ENCODE assay signal across 8 cellular contexts in the genomic region with DNA sequence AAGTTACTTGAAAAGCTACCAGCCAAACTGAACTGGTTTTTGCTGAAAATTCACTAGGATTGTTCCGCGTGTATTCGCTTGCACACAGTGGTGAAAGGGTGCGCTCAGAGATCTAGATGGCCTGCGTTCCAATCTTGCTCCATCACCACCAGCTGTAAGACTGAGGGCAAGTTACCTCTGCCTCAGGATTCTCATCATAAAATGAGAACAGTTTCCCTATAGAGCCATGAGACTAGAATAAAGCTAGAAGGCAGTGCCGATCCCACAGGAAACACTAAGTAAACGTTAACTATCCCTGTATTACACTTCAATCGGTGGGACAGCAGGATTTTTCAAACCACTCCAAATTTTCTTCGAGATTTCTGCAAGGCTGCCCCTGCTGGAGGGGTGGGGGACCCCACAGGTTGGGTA. TPM values are rescaled to one million over a fixed set of nuclear protein-coding genes. Genes with fewer than 3 reads are reported as not detected.
DNase-seq lines count a peak whose midpoint lies in the region; ATAC-seq, FAIRE-seq and TF ChIP-seq lines count a peak whose summit lies in the region.

No MANE protein-coding gene starts in this region.

- TF ChIP-seq CTCF in CD14-positive monocyte (IDR thresholded peaks at IDR 0.05): peak; percentile 13
- no peak for TF ChIP-seq CTCF in bronchial epithelial cell (IDR thresholded peaks at IDR 0.05; ENCODE audit: insufficient read depth, low read length, severe bottlenecking)

- peaks cover 8% of the 10 kb centered on the region for H3K4me1 ChIP-seq in muscle layer of colon (ENCODE audit: insufficient read depth, low read length)

- peaks cover 0 to 2% (median 0%) of the 10 kb centered on the region in 3 donors for H3K27me3 Mint-ChIP-seq in CD14-positive monocyte (ENCODE audit: low read depth in 3 of 3)

- H3K36me3 Mint-ChIP-seq in CD14-positive monocyte: no peaks in the 10 kb centered on the region

- peaks cover 32% of the 10 kb centered on the region for H3K4me1 Mint-ChIP-seq in CD14-positive monocyte

- intact Hi-C loops in CD14-positive monocyte (cut with micrococcal nuclease): loop anchor here (2.0 to 5.0 kb wide), 5 partner anchors 60 to 310 kb away; partner anchors contain the start of genes ITCH (in 2 of the 2), EIF2S2 (in 1 of the 2) and RALY (in 1 of the 2)

- H3K9me3 ChIP-seq in muscle layer of colon (ENCODE audit: low read length): no peaks in the 10 kb centered on the region

- peak overlapping the region; percentile 100 for H3K27ac ChIP-seq in muscle layer of colon (ENCODE audit: low read depth, low read length)

- peaks cover 0 to 4% (median 0%) of the 10 kb centered on the region in 7 donors for H3K9me3 Mint-ChIP-seq in CD14-positive monocyte

- peak overlapping the region; percentile 90 for H3K4me3 ChIP-seq in Jurkat, Clone E6-1 (ENCODE audit: low read length)
- H3K4me3 ChIP-seq in bronchial epithelial cell (ENCODE audit: low read depth, low read length) (peak overlapping the region; percentile 58), muscle layer of colon (ENCODE audit: low read depth in 1 of 2, low read length in 2 of 2) (peak overlapping the region; percentile 82 to 88)

- H3K9ac ChIP-seq in muscle layer of colon (ENCODE audit: low read length): peak overlapping the region; percentile 84

- peak overlapping the region; percentile 82 to 91 for H3K4me3 Mint-ChIP-seq in CD14-positive monocyte

- DNase-seq in CD14-positive monocyte (ENCODE audit: low spot score) (no peak), bronchial epithelial cell (ENCODE audit: low read depth) (peak; percentile 42), anterior cingulate cortex (lab: John Stamatoyannopoulos, UW) (no peak), germinal center (ENCODE audit: low spot score) (no peak)
- no peak for DNase-seq in Jurkat, Clone E6-1 (ENCODE audit: low read depth, low spot score)

- H3K27ac Mint-ChIP-seq in CD14-positive monocyte: peak overlapping the region; percentile 60 to 92 (median 87)

- H3K36me3 ChIP-seq in bronchial epithelial cell (ENCODE audit: control insufficient read depth, insufficient read depth, low read length) (peaks cover 2% of the 10 kb centered on the region), muscle layer of colon (ENCODE audit: insufficient read depth, low read length) (no peaks in the 10 kb centered on the region)

- ATAC-seq in GM21360 (IDR thresholded peaks at IDR 0.05; ENCODE audit: unreplicated experiment): no peak
- ATAC-seq in HG03097 (IDR thresholded peaks at IDR 0.05; ENCODE audit: low FRiP score, unreplicated experiment): no peak

- H3K27me3 ChIP-seq in bronchial epithelial cell (ENCODE audit: control insufficient read depth, insufficient read depth, low read length): no peaks in the 10 kb centered on the region
- no peaks in the 10 kb centered on the region for H3K27me3 ChIP-seq in muscle layer of colon (ENCODE audit: control insufficient read depth in 1 of 2, insufficient read depth in 2 of 2, low read length in 2 of 2)

- no peak for FAIRE-seq in bronchial epithelial cell (lab: Jason Lieb, UNC)

RNA-seq across cellular contexts. Expression of gene AHCY, which starts 0.8 kb away (rescaled TPM):
- polyA plus RNA-seq in CD14-positive monocyte: 10 to 100 TPM; 35.7 to 42.7 TPM
- polyA plus RNA-seq in Jurkat, Clone E6-1 (2012; ENCODE audit: insufficient read depth, insufficient read length): 130 TPM
- total RNA-seq in bronchial epithelial cell: 207 and 278 TPM in 2 replicates
